In the genomic region with DNA sequence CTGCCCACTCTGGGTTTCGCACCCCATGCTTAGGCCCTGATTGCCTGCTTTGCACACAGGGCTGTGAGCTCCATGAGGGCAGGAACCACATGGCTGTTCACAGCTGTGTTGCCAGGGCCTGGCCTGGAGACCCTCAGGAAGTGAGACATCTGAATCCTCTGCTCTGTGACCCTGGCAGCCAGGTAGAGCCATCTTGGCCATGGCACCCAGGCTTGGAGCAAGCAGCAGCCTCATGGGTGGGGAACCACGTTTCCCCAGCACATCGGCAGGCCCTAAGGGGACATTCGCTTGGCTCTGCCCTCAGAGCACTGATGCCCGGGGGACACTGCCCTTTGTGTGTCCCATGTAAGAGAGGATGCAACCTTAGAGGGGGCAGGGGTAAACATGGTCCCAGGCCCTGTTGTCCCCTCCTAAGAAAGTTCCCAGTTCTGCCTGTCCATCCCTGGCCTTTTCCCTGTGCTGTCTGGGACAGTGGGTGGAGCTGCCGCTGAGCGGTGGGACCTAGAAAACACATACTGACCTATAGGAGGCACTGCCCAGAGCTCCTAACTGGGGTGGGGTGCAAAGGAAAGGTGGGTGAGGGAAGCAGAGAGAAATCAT, we compare ENCODE assay signal across 13 cellular contexts.
DNase-seq lines count a peak whose midpoint lies in the region; TF ChIP-seq lines count a peak whose summit lies in the region.
"Had no signal": no experiment of that assay in that cellular context is flagged by ENCODE, and none has a peak within 500 bp of the region (broad histone marks: within the 10 kb centered on the region; RNA-seq: fewer than 3 reads in every experiment).

No MANE protein-coding gene starts in this region.

- H3K27ac ChIP-seq in HEK293 (ENCODE audit: extremely low read depth, low read depth, low read length) (no peak overlapping the region), liver (ENCODE audit: low read depth in 1 of 2, low read length in 2 of 2) (peak overlapping the region; percentile 57 to 77), stomach (peak overlapping the region; percentile 85 to 93 (median 89))
- H3K27ac ChIP-seq: HL-60, PC-9 had no signal

- POLR2A ChIA-PET in HEK293 (lab: Yijun Ruan, JAX) (interaction anchor here (1.2 kb wide), 1 partner anchor 144 kb away, joined by 3 read pairs; a partner anchor contains a TSS), GM10248 (lab: Yijun Ruan, JAX) (no interaction called here)

- intact Hi-C loops in stomach (cut with DNase I; ENCODE audit: low total_unique reads) = loop anchor here (10.0 kb wide), 1 partner anchor 57 kb away; no protein-coding TSS in a partner anchor

- no peaks in the 10 kb centered on the region for H3K9me3 ChIP-seq in HEK293 (ENCODE audit: control insufficient read depth, insufficient read depth, low read depth, low read length)
- H3K9me3 ChIP-seq in adipocyte (ENCODE audit: control insufficient read depth, low read length) = no peaks in the 10 kb centered on the region
- H3K9me3 ChIP-seq in liver (ENCODE audit: control insufficient read depth in 4 of 4, low read length in 3 of 4) = no peaks in the 10 kb centered on the region
- H3K9me3 ChIP-seq in stomach = no peaks in the 10 kb centered on the region

- CTCF ChIA-PET in HEK293 (lab: Yijun Ruan, JAX) (interaction anchor here (1.2 kb wide), 1 partner anchor 21 kb away, joined by 3 read pairs; no protein-coding TSS in a partner anchor), GM10248 (lab: Yijun Ruan, JAX) (interaction anchor here (0.8 to 3.0 kb wide), 4 partner anchors 13 to 302 kb away, joined by 3 to 6 read pairs (median 4); no protein-coding TSS in a partner anchor)

- H3K27me3 ChIP-seq in adipocyte (replicated peaks; ENCODE audit: control insufficient read depth, insufficient read depth, low read length) (no peaks in the 10 kb centered on the region), liver (ENCODE audit: control insufficient read depth in 4 of 4, insufficient read depth in 4 of 4, low read length in 3 of 4) (no peaks in the 10 kb centered on the region), stomach (no peaks in the 10 kb centered on the region)

- no peak for TF ChIP-seq POLR2A in stomach (IDR thresholded peaks at IDR 0.05)

- no peak overlapping the region for H3K4me3 ChIP-seq in HEK293 (ENCODE audit: low read depth, low read length)
- H3K4me3 ChIP-seq in adipocyte (ENCODE audit: low read length) = peak overlapping the region; percentile 77
- no peak overlapping the region for H3K4me3 ChIP-seq in liver (ENCODE audit: low read depth in 1 of 3, low read length in 3 of 3)
- H3K4me3 ChIP-seq in stomach = no peak overlapping the region
- H3K4me3 ChIP-seq: PC-9 had no signal

- DNase-seq in adipocyte (ENCODE audit: low read depth) (no peak), stomach (no peak), GM19240 (ENCODE audit: insufficient read length, low spot score) (no peak), SHP77 treated with DMSO at 0.1 percent for 48 hours (lab: John Stamatoyannopoulos, UW) (no peak), NCI-H146 treated with DMSO at 0.1 percent for 48 hours (lab: John Stamatoyannopoulos, UW; ENCODE audit: unreplicated experiment) (no peak), GM10248 (ENCODE audit: extremely low spot score) (no peak)
- DNase-seq: activated naive CD8-positive, alpha-beta T cell treated with anti-CD3 and anti-CD28 coated beads for 36 hours; left colon; NCI-H1694 treated with DMSO at 0.1 percent for 48 hours; PC-9 had no signal

- H3K4me1 ChIP-seq in HEK293 (ENCODE audit: control insufficient read depth, insufficient read depth, low read length) (peaks cover 2% of the 10 kb centered on the region), adipocyte (ENCODE audit: control insufficient read depth, insufficient read depth, low read length) (peaks cover 73% of the 10 kb centered on the region), liver (ENCODE audit: control insufficient read depth in 4 of 4, insufficient read depth in 4 of 4, low read length in 3 of 4) (peaks cover 7 to 31% (median 25%) of the 10 kb centered on the region in 4 donors), stomach (peaks cover 41 to 73% (median 62%) of the 10 kb centered on the region in 4 donors)

- WGBS in liver = 96% methylated on average over 7 of the region's 7 CpGs
- 77 to 93% (median 92%) methylated on average over 7 of the region's 7 CpGs for WGBS in stomach, 5 donors

- H3K9ac ChIP-seq in adipocyte (ENCODE audit: low read length) = peak overlapping the region; percentile 90
- H3K9ac ChIP-seq in liver (ENCODE audit: low read depth in 1 of 2, low read length in 2 of 2) = no peak overlapping the region

- H3K36me3 ChIP-seq in HEK293 (ENCODE audit: control insufficient read depth in 2 of 2, insufficient read depth in 1 of 2, low read length in 2 of 2) (no peaks in the 10 kb centered on the region), adipocyte (ENCODE audit: control insufficient read depth, insufficient read depth, low read length, severe bottlenecking) (no peaks in the 10 kb centered on the region), liver (ENCODE audit: control insufficient read depth in 4 of 4, insufficient read depth in 3 of 4, low read depth in 1 of 4, low read length in 3 of 4) (no peaks in the 10 kb centered on the region), stomach (no peaks in the 10 kb centered on the region)

- TF ChIP-seq CTCF in HEK293 (tag by site-specific recombination; IDR thresholded peaks at IDR 0.05) (no peak), liver (IDR thresholded peaks at IDR 0.05; ENCODE audit: low read depth, low read length, missing input control) (no peak), stomach (IDR thresholded peaks at IDR 0.05) (no peak), GM10248 (IDR thresholded peaks at IDR 0.05; ENCODE audit: control extremely low read depth, extremely low read depth, low read depth, missing control alignments) (no peak)

- TF ChIP-seq RAD21 in liver (IDR thresholded peaks at IDR 0.05) = no peak

- no peak for TF ChIP-seq EP300 in stomach (IDR thresholded peaks at IDR 0.05)

TF ChIP-seq in HEK293, 187 proteins besides CTCF, POLR2A, EP300 and RAD21:
- TF ChIP-seq, protein P1, sequence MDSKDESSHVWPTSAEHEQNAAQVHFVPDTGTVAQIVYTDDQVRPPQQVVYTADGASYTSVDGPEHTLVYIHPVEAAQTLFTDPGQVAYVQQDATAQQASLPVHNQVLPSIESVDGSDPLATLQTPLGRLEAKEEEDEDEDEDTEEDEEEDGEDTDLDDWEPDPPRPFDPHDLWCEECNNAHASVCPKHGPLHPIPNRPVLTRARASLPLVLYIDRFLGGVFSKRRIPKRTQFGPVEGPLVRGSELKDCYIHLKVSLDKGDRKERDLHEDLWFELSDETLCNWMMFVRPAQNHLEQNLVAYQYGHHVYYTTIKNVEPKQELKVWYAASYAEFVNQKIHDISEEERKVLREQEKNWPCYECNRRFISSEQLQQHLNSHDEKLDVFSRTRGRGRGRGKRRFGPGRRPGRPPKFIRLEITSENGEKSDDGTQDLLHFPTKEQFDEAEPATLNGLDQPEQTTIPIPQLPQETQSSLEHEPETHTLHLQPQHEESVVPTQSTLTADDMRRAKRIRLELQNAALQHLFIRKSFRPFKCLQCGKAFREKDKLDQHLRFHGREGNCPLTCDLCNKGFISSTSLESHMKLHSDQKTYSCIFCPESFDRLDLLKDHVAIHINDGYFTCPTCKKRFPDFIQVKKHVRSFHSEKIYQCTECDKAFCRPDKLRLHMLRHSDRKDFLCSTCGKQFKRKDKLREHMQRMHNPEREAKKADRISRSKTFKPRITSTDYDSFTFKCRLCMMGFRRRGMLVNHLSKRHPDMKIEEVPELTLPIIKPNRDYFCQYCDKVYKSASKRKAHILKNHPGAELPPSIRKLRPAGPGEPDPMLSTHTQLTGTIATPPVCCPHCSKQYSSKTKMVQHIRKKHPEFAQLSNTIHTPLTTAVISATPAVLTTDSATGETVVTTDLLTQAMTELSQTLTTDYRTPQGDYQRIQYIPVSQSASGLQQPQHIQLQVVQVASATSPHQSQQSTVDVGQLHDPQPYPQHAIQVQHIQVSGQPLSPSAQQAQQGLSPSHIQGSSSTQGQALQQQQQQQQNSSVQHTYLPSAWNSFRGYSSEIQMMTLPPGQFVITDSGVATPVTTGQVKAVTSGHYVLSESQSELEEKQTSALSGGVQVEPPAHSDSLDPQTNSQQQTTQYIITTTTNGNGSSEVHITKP (tag by site-specific recombination; IDR thresholded peaks at IDR 0.05) = peak; percentile 55
- no peak for TF ChIP-seq ZNF654 (tag by site-specific recombination; IDR thresholded peaks at IDR 0.05; ENCODE audit: low read depth)

TF ChIP-seq in liver, 16 proteins besides CTCF, POLR2A, EP300 and RAD21:
- TF ChIP-seq HNF4A (conservative IDR thresholded peaks at IDR 0.05) = no peak
- no peak for TF ChIP-seq RXRA (IDR thresholded peaks at IDR 0.05)
- TF ChIP-seq NR2F2 (IDR thresholded peaks at IDR 0.05) = no peak
- TF ChIP-seq, protein P2, sequence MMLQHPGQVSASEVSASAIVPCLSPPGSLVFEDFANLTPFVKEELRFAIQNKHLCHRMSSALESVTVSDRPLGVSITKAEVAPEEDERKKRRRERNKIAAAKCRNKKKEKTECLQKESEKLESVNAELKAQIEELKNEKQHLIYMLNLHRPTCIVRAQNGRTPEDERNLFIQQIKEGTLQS (IDR thresholded peaks at IDR 0.05) = no peak
